In genomic region chr16:56520251-56520577, GRCh38 we compare ENCODE assay signal across 8 cellular contexts. TPM values are rescaled to one million over a fixed set of nuclear protein-coding genes. Genes with fewer than 3 reads are reported as not detected.
A peak's percentile ranks its signal among the peaks of the same experiment; 100 is the strongest.
DNase-seq lines count a peak whose midpoint lies in the region; ATAC-seq and TF ChIP-seq lines count a peak whose summit lies in the region.

No MANE protein-coding gene starts in this region.

- H3K27me3 Mint-ChIP-seq in CD8-positive, alpha-beta memory T cell, result no peaks in the 10 kb centered on the region

- no peaks in the 10 kb centered on the region for H3K36me3 ChIP-seq in CD8-positive, alpha-beta memory T cell (ENCODE audit: insufficient read depth, low read length)
- H3K36me3 ChIP-seq in OCI-LY3 (replicated peaks; ENCODE audit: low read depth, low read length), result no peaks in the 10 kb centered on the region
- no peaks in the 10 kb centered on the region for H3K36me3 ChIP-seq in endocrine pancreas (ENCODE audit: control insufficient read depth, insufficient read depth, low read length)
- no peaks in the 10 kb centered on the region for H3K36me3 ChIP-seq in neutrophil

- no peaks in the 10 kb centered on the region for H3K27me3 ChIP-seq in CD8-positive, alpha-beta memory T cell (ENCODE audit: insufficient read depth, low read length, poor library complexity, severe bottlenecking)
- H3K27me3 ChIP-seq in OCI-LY3 (ENCODE audit: low read depth, low read length) (no peaks in the 10 kb centered on the region), endocrine pancreas (ENCODE audit: control insufficient read depth, insufficient read depth, low read length) (no peaks in the 10 kb centered on the region), neutrophil (no peaks in the 10 kb centered on the region)

- peak overlapping the region; percentile 88 for H3K4me3 ChIP-seq in CD8-positive, alpha-beta memory T cell (ENCODE audit: low read length)
- peak overlapping the region; percentile 89 for H3K4me3 ChIP-seq in OCI-LY3 (ENCODE audit: low read length)
- peak overlapping the region; percentile 51 for H3K4me3 ChIP-seq in endocrine pancreas (ENCODE audit: control insufficient read depth, insufficient read depth, low read length)
- H3K4me3 ChIP-seq in neutrophil (ENCODE audit: low read depth in 1 of 2, low read length in 1 of 2), result peak overlapping the region; percentile 70 to 90

- H3K4me2 ChIP-seq in OCI-LY3 (ENCODE audit: low read length), result peak overlapping the region; percentile 86

- peaks cover 0 to 4% (median 0%) of the 10 kb centered on the region in 3 donors for H3K36me3 Mint-ChIP-seq in CD8-positive, alpha-beta memory T cell

- POLR2A ChIA-PET in CD8-positive, alpha-beta memory T cell (lab: Charles Lee), result no interaction called here

- H3K27ac ChIP-seq in CD8-positive, alpha-beta memory T cell (ENCODE audit: low read depth, low read length), result peak overlapping the region; percentile 88
- no peak overlapping the region for H3K27ac ChIP-seq in OCI-LY3 (ENCODE audit: low read length)
- peak overlapping the region; percentile 69 for H3K27ac ChIP-seq in neutrophil

- CTCF ChIA-PET in CD8-positive, alpha-beta memory T cell (lab: Charles Lee), result interaction anchor here (0.9 to 1.7 kb wide), 3 partner anchors 27 to 182 kb away, joined by 3 to 5 read pairs (median 4); no protein-coding TSS in a partner anchor

- H3K4me3 Mint-ChIP-seq in CD8-positive, alpha-beta memory T cell, result peak overlapping the region; percentile 86 to 94 (median 88)

- H3K79me2 ChIP-seq in OCI-LY3 (ENCODE audit: low read length), result no peaks in the 10 kb centered on the region

- H2AFZ ChIP-seq in OCI-LY3 (ENCODE audit: low read depth, low read length), result peak overlapping the region; percentile 96

- no peaks in the 10 kb centered on the region for H4K20me1 ChIP-seq in OCI-LY3 (ENCODE audit: insufficient read depth, low read length)

- no peaks in the 10 kb centered on the region for H3K9me3 ChIP-seq in CD8-positive, alpha-beta memory T cell (ENCODE audit: low read length)
- H3K9me3 ChIP-seq in OCI-LY3 (ENCODE audit: insufficient read depth, low read length), result no peaks in the 10 kb centered on the region
- no peaks in the 10 kb centered on the region for H3K9me3 ChIP-seq in endocrine pancreas (ENCODE audit: control insufficient read depth, low read length)
- no peaks in the 10 kb centered on the region for H3K9me3 ChIP-seq in neutrophil

- peak overlapping the region; percentile 64 for H3K9ac ChIP-seq in OCI-LY3 (ENCODE audit: low read length)
- H3K9ac ChIP-seq in endocrine pancreas (ENCODE audit: control insufficient read depth, insufficient read depth, low read length), result peak overlapping the region; percentile 47

- H3K4me1 Mint-ChIP-seq in CD8-positive, alpha-beta memory T cell, result peaks cover 36 to 53% (median 48%) of the 10 kb centered on the region in 3 donors

- TF ChIP-seq CTCF in OCI-LY3 (IDR thresholded peaks at IDR 0.05; ENCODE audit: low read depth, low read length), result no peak
- no peak for TF ChIP-seq CTCF in neutrophil (IDR thresholded peaks at IDR 0.05)

- peaks cover 0 to 2% (median 0%) of the 10 kb centered on the region in 5 donors for H3K9me3 Mint-ChIP-seq in CD8-positive, alpha-beta memory T cell

- H3K27ac Mint-ChIP-seq in CD8-positive, alpha-beta memory T cell, result peak overlapping the region; percentile 78 to 92 (median 88)

- no peak for DNase-seq in CD8-positive, alpha-beta memory T cell
- no peak for DNase-seq in NCI-H345 (lab: John Stamatoyannopoulos, UW)
- no peak for DNase-seq in NOMO-1 (lab: John Stamatoyannopoulos, UW; ENCODE audit: unreplicated experiment in 2 of 2)
- no peak for DNase-seq in activated CD4-positive, alpha-beta T cell treated with anti-CD3 and anti-CD28 coated beads, Interleukin-2, amount 50 U/mL, for 1 hour

- ATAC-seq in HG02623 (IDR thresholded peaks at IDR 0.05; ENCODE audit: unreplicated experiment), result no peak

- H3K4me1 ChIP-seq in CD8-positive, alpha-beta memory T cell (ENCODE audit: insufficient read depth, low read length), result peaks cover 26% of the 10 kb centered on the region
- H3K4me1 ChIP-seq in OCI-LY3 (ENCODE audit: low read length), result peaks cover 8% of the 10 kb centered on the region
- H3K4me1 ChIP-seq in endocrine pancreas (ENCODE audit: control insufficient read depth, insufficient read depth, low read length), result peaks cover 12% of the 10 kb centered on the region
- H3K4me1 ChIP-seq in neutrophil (ENCODE audit: control insufficient read depth in 1 of 2, insufficient read depth in 1 of 2, low read depth in 1 of 2, low read length in 1 of 2), result peaks cover 6 to 7% of the 10 kb centered on the region in 2 experiments

RNA-seq across cellular contexts. Expression of gene BBS2, which starts 0.4 kb away (rescaled TPM):
- total RNA-seq in CD8-positive, alpha-beta memory T cell, result 10 to 100 TPM; 16.2 to 19.1 TPM
- 37.7 TPM for polyA plus RNA-seq in CD8-positive, alpha-beta memory T cell

RNA-seq across cellular contexts. Expression of gene MT4, which starts 44.7 kb away (rescaled TPM):
- total RNA-seq in CD8-positive, alpha-beta memory T cell, result not detected
- polyA plus RNA-seq in CD8-positive, alpha-beta memory T cell, result not detected
